9 cellular contexts compared by ENCODE assay signal in the genomic region with DNA sequence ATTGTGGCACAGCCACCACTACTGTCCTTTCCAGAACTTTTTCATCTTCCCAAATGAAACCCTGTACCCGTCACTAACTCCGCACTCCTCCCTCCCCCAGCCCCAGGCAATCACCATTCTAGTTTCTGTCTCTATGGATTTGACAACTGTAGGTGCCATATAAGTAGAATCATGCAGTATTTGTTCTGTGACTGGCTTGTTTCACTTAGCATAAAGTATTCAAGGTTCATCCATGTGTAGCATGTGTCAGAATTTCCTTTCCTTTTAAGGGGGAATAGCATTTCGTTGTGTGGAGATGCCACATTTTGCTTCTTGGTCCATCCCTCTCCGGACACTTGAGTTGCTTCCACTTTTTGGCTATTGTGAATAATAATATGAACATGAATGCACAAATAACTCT. TPM values are rescaled to one million over a fixed set of nuclear protein-coding genes. Genes with fewer than 3 reads are reported as not detected.
DNase-seq lines count a peak whose midpoint lies in the region; ATAC-seq, FAIRE-seq and TF ChIP-seq lines count a peak whose summit lies in the region.
"Had no signal": no experiment of that assay in that cellular context is flagged by ENCODE, and none has a peak within 500 bp of the region (broad histone marks: within the 10 kb centered on the region; RNA-seq: fewer than 3 reads in every experiment).

No MANE protein-coding gene starts in this region.

- no peaks in the 10 kb centered on the region for H3K27me3 ChIP-seq in small intestine (ENCODE audit: control insufficient read depth in 2 of 2, insufficient read depth in 2 of 2, low read length in 2 of 2)

- CTCF ChIA-PET in RWPE1 (lab: Yijun Ruan, JAX): interaction anchor here (0.5 to 0.6 kb wide), 2 partner anchors 39 to 90 kb away, joined by 3 read pairs; no protein-coding TSS in a partner anchor

- H3K4me1 ChIP-seq in small intestine (ENCODE audit: control insufficient read depth in 2 of 2, insufficient read depth in 1 of 2, low read depth in 1 of 2, low read length in 1 of 2): peaks cover 0 to 1% of the 10 kb centered on the region in 2 donors

- POLR2A ChIA-PET in RWPE1 (lab: Yijun Ruan, JAX; ENCODE audit: low non-redundant PET): interaction anchor here (0.6 kb wide), 1 partner anchor 112 kb away, joined by 4 read pairs; no protein-coding TSS in a partner anchor

- 55 to 63% (median 57%) methylated on average over 4 of the region's 4 CpGs for WGBS in small intestine, 3 donors

- no peak for TF ChIP-seq CTCF in RWPE1 (conservative IDR thresholded peaks at IDR 0.05; ENCODE audit: low read depth)
- TF ChIP-seq CTCF in fibroblast of pulmonary artery (IDR thresholded peaks at IDR 0.05; ENCODE audit: low read length, missing control alignments): no peak

- H3K4me3 ChIP-seq in fibroblast of pulmonary artery (replicated peaks; ENCODE audit: low read depth, low read length) (peak overlapping the region; percentile 64), skin epidermis (peak overlapping the region; percentile 51 to 81 (median 70)), small intestine (ENCODE audit: low read depth in 1 of 2, low read length in 2 of 2) (peak overlapping the region in 1 of 2 donors; percentile 81)

- DNase-seq in NCI-H2196 (lab: John Stamatoyannopoulos, UW; ENCODE audit: unreplicated experiment): peak; percentile 16
- DNase-seq in NCI-H2196 treated with DMSO at 0.1 percent for 48 hours (lab: John Stamatoyannopoulos, UW; ENCODE audit: unreplicated experiment): no peak
- no peak for DNase-seq in RWPE1 (ENCODE audit: low spot score)
- DNase-seq in fibroblast of pulmonary artery (ENCODE audit: low read depth): no peak
- no peak for DNase-seq in small intestine

- no peaks in the 10 kb centered on the region for H3K36me3 ChIP-seq in small intestine (ENCODE audit: control insufficient read depth in 2 of 2, insufficient read depth in 2 of 2, low read length in 2 of 2)

- ATAC-seq in GM21423 (IDR thresholded peaks at IDR 0.05; ENCODE audit: unreplicated experiment) (no peak), HG02798 (IDR thresholded peaks at IDR 0.05; ENCODE audit: poor library complexity, unreplicated experiment) (no peak)

- no peaks in the 10 kb centered on the region for H3K9me3 ChIP-seq in small intestine (ENCODE audit: control insufficient read depth, low read depth)

- H3K27ac ChIP-seq in RWPE1: peak overlapping the region; percentile 94
- H3K27ac ChIP-seq in skin epidermis: peak overlapping the region in 2 of 21 experiments; percentile 36 to 56
- no peak overlapping the region for H3K27ac ChIP-seq in small intestine (ENCODE audit: low read depth in 1 of 2, low read length in 1 of 2)

- FAIRE-seq in small intestine (lab: Jason Lieb, UNC): no peak
- FAIRE-seq: D721Med had no signal

RNA-seq across cellular contexts. Expression of gene CKAP2L, which starts 0.8 kb away (rescaled TPM):
- 1 to 10 TPM in 1 of 3 donors, not detected in 2; 3.6 TPM for polyA plus RNA-seq in small intestine

RNA-seq across cellular contexts. Expression of gene IL1A, which starts 19.0 kb away (rescaled TPM):
- polyA plus RNA-seq in small intestine: under 1 TPM in 1 of 3 donors, not detected in 2; 0.24 TPM

RNA-seq across cellular contexts. Expression of gene NT5DC4, which starts 44.4 kb away (rescaled TPM):
- polyA plus RNA-seq in small intestine: under 1 TPM in 1 of 3 donors, not detected in 2; 0.04 TPM
